ENCODE assay signal across 14 cellular contexts in the genomic region with DNA sequence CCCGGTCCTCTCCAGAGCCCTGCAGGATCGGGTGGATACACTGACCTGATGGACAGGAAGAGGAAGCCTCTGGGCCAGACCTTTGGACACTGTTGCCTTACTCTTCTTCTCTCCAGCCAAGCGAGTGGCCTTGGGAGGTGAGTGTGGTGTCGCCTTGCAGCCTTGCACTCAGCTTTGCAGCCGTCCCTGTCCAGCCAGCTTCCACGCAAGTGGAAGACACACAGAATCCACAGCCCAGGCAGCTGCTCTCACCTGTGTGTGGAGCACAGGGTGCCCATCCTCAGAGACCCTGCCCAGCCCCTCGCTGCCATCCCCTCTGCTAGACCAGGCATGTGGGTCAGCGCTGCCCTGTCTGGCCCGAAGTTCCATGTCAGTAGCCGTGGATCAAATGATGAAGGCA.
DNase-seq lines count a peak whose midpoint lies in the region; FAIRE-seq and TF ChIP-seq lines count a peak whose summit lies in the region.
"Had no signal": no experiment of that assay in that cellular context is flagged by ENCODE, and none has a peak within 500 bp of the region (broad histone marks: within the 10 kb centered on the region; RNA-seq: fewer than 3 reads in every experiment).

No MANE protein-coding gene starts in this region.

- TF ChIP-seq CTCF in Peyer's patch (IDR thresholded peaks at IDR 0.05) (no peak), kidney (IDR thresholded peaks at IDR 0.05; ENCODE audit: borderline replicate concordance, extremely low read depth, insufficient read depth) (no peak), spleen (IDR thresholded peaks at IDR 0.05 in 8 of 11, conservative IDR thresholded peaks at IDR 0.05 in 3 of 11) (no peak)

- WGBS in spleen, 5 donors, result 79 to 97% (median 89%) methylated on average over 8 to 10 of the region's 10 CpGs

- H3K27me3 ChIP-seq in Peyer's patch, result no peaks in the 10 kb centered on the region
- H3K27me3 ChIP-seq in spleen (replicated peaks in 1 of 7), result no peaks in the 10 kb centered on the region
- H3K27me3 ChIP-seq: BLaER1 treated with 17β-estradiol and CSF1 and Interleukin-3, amounts not matched to agents 10 nM and 100 nM had no signal

- H3K27ac ChIP-seq in Peyer's patch (no peak overlapping the region), kidney (ENCODE audit: low read depth in 2 of 2, low read length in 2 of 2) (no peak overlapping the region), spleen (no peak overlapping the region)
- H3K27ac ChIP-seq: BLaER1 treated with 17β-estradiol and CSF1 and Interleukin-3, amounts not matched to agents 10 nM and 100 nM had no signal

- no peak for FAIRE-seq in kidney (lab: Jason Lieb, UNC)
- FAIRE-seq: H54 had no signal

- H3K36me3 ChIP-seq in Peyer's patch, result no peaks in the 10 kb centered on the region
- H3K36me3 ChIP-seq in kidney (ENCODE audit: control insufficient read depth in 1 of 2, insufficient read depth in 2 of 2, low read length in 2 of 2), result no peaks in the 10 kb centered on the region
- peaks cover 0 to 23% (median 3%) of the 10 kb centered on the region in 6 donors for H3K36me3 ChIP-seq in spleen

- H3K4me3 ChIP-seq in Peyer's patch, result no peak overlapping the region
- H3K4me3 ChIP-seq in kidney (ENCODE audit: low read length in 2 of 2), result no peak overlapping the region
- no peak overlapping the region for H3K4me3 ChIP-seq in spleen
- H3K4me3 ChIP-seq: BLaER1 treated with 17β-estradiol and CSF1 and Interleukin-3, amounts not matched to agents 10 nM and 100 nM had no signal

- no peak overlapping the region for H3K9ac ChIP-seq in kidney (ENCODE audit: low read length in 2 of 2)
- H3K9ac ChIP-seq: BLaER1 treated with 17β-estradiol and CSF1 and Interleukin-3, amounts not matched to agents 10 nM and 100 nM had no signal

- no peak for TF ChIP-seq POLR2A in Peyer's patch (IDR thresholded peaks at IDR 0.05)
- TF ChIP-seq POLR2A in spleen (IDR thresholded peaks at IDR 0.05), result no peak

- H3K4me1 ChIP-seq in Peyer's patch (no peaks in the 10 kb centered on the region), kidney (ENCODE audit: control insufficient read depth in 1 of 2, insufficient read depth in 1 of 2, low read depth in 1 of 2, low read length in 2 of 2) (no peaks in the 10 kb centered on the region), spleen (peaks cover 0 to 4% (median 0%) of the 10 kb centered on the region in 6 donors)
- H3K4me1 ChIP-seq: BLaER1 treated with 17β-estradiol and CSF1 and Interleukin-3, amounts not matched to agents 10 nM and 100 nM had no signal

- peak in 2 of 3 donors; percentile 23 to 36 for DNase-seq in Peyer's patch
- DNase-seq in kidney, result peak; percentile 36
- peak; percentile 62 for DNase-seq in mesenteric fat pad (ENCODE audit: low spot score)
- peak; percentile 74 for DNase-seq in spleen
- DNase-seq in stimulated activated naive CD4-positive, alpha-beta T cell (lab: John Stamatoyannopoulos, UW), result no peak
- no peak for DNase-seq in NCI-H128 (lab: John Stamatoyannopoulos, UW; ENCODE audit: unreplicated experiment)
- no peak for DNase-seq in NCI-H748 treated with DMSO at 0.1 percent for 48 hours (lab: John Stamatoyannopoulos, UW)
- DNase-seq in activated CD4-positive, CD25-positive, alpha-beta regulatory T cell treated with anti-CD3 and anti-CD28 coated beads, Interleukin-2, amount 50 U/mL, for 72 hours, result no peak
- DNase-seq: ACHN; Calu3; CD4-positive, alpha-beta T cell; DMS 273 treated with DMSO at 0.1 percent for 48 hours had no signal

- intact Hi-C loops in kidney (cut with DNase I) (no loop called here), spleen (cut with DNase I; ENCODE audit: low total_unique reads) (no loop called here)

- H3K9me3 ChIP-seq in Peyer's patch, result peaks cover 0 to 5% (median 2%) of the 10 kb centered on the region in 4 donors
- H3K9me3 ChIP-seq in kidney (ENCODE audit: control insufficient read depth in 1 of 2, low read length in 2 of 2), result peaks cover 0 to 4% of the 10 kb centered on the region in 2 donors
- H3K9me3 ChIP-seq in spleen, result peaks cover 0 to 59% (median 41%) of the 10 kb centered on the region in 8 donors

Comparison
In these comparisons a context has a peak if more than half of its experiments do, and no peak if none do; other contexts are left out.
1. DNase-seq: peak in Peyer's patch (2 of 3), kidney (single experiment), mesenteric fat pad (single experiment) and spleen (single experiment); none in stimulated activated naive CD4-positive, alpha-beta T cell (0 of 6), NCI-H128 (single experiment), NCI-H748 treated with DMSO at 0.1 percent for 48 hours (single experiment) and activated CD4-positive, CD25-positive, alpha-beta regulatory T cell treated with anti-CD3 and anti-CD28 coated beads, Interleukin-2, amount 50 U/mL, for 72 hours (single experiment).